Comparison of ENCODE assay signal across 10 cellular contexts in genomic region chr4:26858947-26859401, GRCh38. TPM values are rescaled to one million over a fixed set of nuclear protein-coding genes. Genes with fewer than 3 reads are reported as not detected.
DNase-seq lines count a peak whose midpoint lies in the region; ATAC-seq, FAIRE-seq and TF ChIP-seq lines count a peak whose summit lies in the region.
"Had no signal": no experiment of that assay in that cellular context is flagged by ENCODE, and none has a peak within 500 bp of the region (broad histone marks: within the 10 kb centered on the region; RNA-seq: fewer than 3 reads in every experiment).

No MANE protein-coding gene starts in this region.

- FAIRE-seq in keratinocyte (lab: Jason Lieb, UNC) = peak; percentile 23

- H3K4me3 Mint-ChIP-seq in stimulated activated naive CD8-positive, alpha-beta T cell treated with anti-CD3 and anti-CD28 coated beads, Interleukin-15, Interleukin-2, amounts not matched to agents 100 ng/mL and 50 ng/mL, for 24 hours = peak overlapping the region; percentile 91

- H3K9me3 Mint-ChIP-seq in stimulated activated naive CD8-positive, alpha-beta T cell treated with anti-CD3 and anti-CD28 coated beads, Interleukin-15, Interleukin-2, amounts not matched to agents 100 ng/mL and 50 ng/mL, for 24 hours = no peaks in the 10 kb centered on the region

- H3K9me3 ChIP-seq in keratinocyte (ENCODE audit: control insufficient read depth, low read depth, low read length) = no peaks in the 10 kb centered on the region

- H3K36me3 ChIP-seq in keratinocyte (ENCODE audit: control insufficient read depth in 2 of 2, extremely low read depth in 1 of 2, insufficient read depth in 2 of 2, low read length in 2 of 2) = no peaks in the 10 kb centered on the region

- H3K36me3 Mint-ChIP-seq in stimulated activated naive CD8-positive, alpha-beta T cell treated with anti-CD3 and anti-CD28 coated beads, Interleukin-15, Interleukin-2, amounts not matched to agents 100 ng/mL and 50 ng/mL, for 24 hours (ENCODE audit: low read depth) = no peaks in the 10 kb centered on the region

- no peaks in the 10 kb centered on the region for H3K9me1 ChIP-seq in keratinocyte (ENCODE audit: control insufficient read depth, extremely low read depth, insufficient read depth, low read length)

- H3K4me3 ChIP-seq in WI38 (ENCODE audit: low read depth, low read length) = peak overlapping the region; percentile 86
- peak overlapping the region; percentile 74 to 98 (median 97) for H3K4me3 ChIP-seq in keratinocyte (ENCODE audit: control insufficient read depth in 2 of 3, extremely low read depth in 1 of 3, insufficient read depth in 2 of 3, low read depth in 1 of 3, low read length in 3 of 3)

- H3K27me3 ChIP-seq in keratinocyte (ENCODE audit: control insufficient read depth, extremely low read depth, insufficient read depth, low read length) = no peaks in the 10 kb centered on the region

- peak overlapping the region; percentile 91 for H3K27ac Mint-ChIP-seq in stimulated activated naive CD8-positive, alpha-beta T cell treated with anti-CD3 and anti-CD28 coated beads, Interleukin-15, Interleukin-2, amounts not matched to agents 100 ng/mL and 50 ng/mL, for 24 hours

- peaks cover 49% of the 10 kb centered on the region for H3K4me1 Mint-ChIP-seq in stimulated activated naive CD8-positive, alpha-beta T cell treated with anti-CD3 and anti-CD28 coated beads, Interleukin-15, Interleukin-2, amounts not matched to agents 100 ng/mL and 50 ng/mL, for 24 hours (ENCODE audit: low read depth)

- no peaks in the 10 kb centered on the region for H4K20me1 ChIP-seq in keratinocyte (ENCODE audit: control insufficient read depth, extremely low read depth, insufficient read depth, low read length)

- peaks cover 21% of the 10 kb centered on the region for H3K4me1 ChIP-seq in keratinocyte (ENCODE audit: control insufficient read depth, extremely low read depth, insufficient read depth, low read length)

- peak overlapping the region; percentile 88 for H3K9ac ChIP-seq in keratinocyte (ENCODE audit: control insufficient read depth, extremely low read depth, insufficient read depth, low read length)

- no peaks in the 10 kb centered on the region for H3K27me3 Mint-ChIP-seq in stimulated activated naive CD8-positive, alpha-beta T cell treated with anti-CD3 and anti-CD28 coated beads, Interleukin-15, Interleukin-2, amounts not matched to agents 100 ng/mL and 50 ng/mL, for 24 hours

- H3K27ac ChIP-seq in keratinocyte (ENCODE audit: control insufficient read depth, insufficient read depth, low read length) = peak overlapping the region; percentile 94

- H3K4me2 ChIP-seq in keratinocyte (ENCODE audit: control insufficient read depth, extremely low read depth, insufficient read depth, low read depth, low read length) = peak overlapping the region; percentile 100

- dilution Hi-C loops in keratinocyte (cut with MboI; ENCODE audit: extremely low pct_ligation_motif_present, low sequenced_read_pairs) = no loop called here

- no peak overlapping the region for H2AFZ ChIP-seq in keratinocyte (ENCODE audit: control insufficient read depth, low read length)

- TF ChIP-seq CTCF in WI38 (IDR thresholded peaks at IDR 0.05; ENCODE audit: low read depth, low read length) (no peak), keratinocyte (optimal IDR thresholded peaks at IDR 0.05 in 1 of 3, IDR thresholded peaks at IDR 0.05 in 1 of 3, conservative IDR thresholded peaks at IDR 0.05 in 1 of 3; ENCODE audit: extremely low read depth in 1 of 3, insufficient read depth in 2 of 3, low read length in 3 of 3) (no peak)

- DNase-seq in stimulated activated naive CD8-positive, alpha-beta T cell treated with anti-CD3 and anti-CD28 coated beads, Interleukin-15, Interleukin-2, amounts not matched to agents 100 U/mL and 50 U/mL, for 24 hours = no peak
- DNase-seq in keratinocyte (ENCODE audit: low read depth, low spot score) (no peak), occipital lobe (lab: John Stamatoyannopoulos, UW) (no peak)
- no peak for DNase-seq in activated CD4-positive, CD25-positive, alpha-beta regulatory T cell (lab: John Stamatoyannopoulos, UW)
- DNase-seq: aorta, NCI-H1048 had no signal

- ATAC-seq in stimulated activated naive CD8-positive, alpha-beta T cell treated with anti-CD3 and anti-CD28 coated beads, Interleukin-15, Interleukin-2, amounts not matched to agents 100 U/mL and 50 U/mL, for 24 hours = no peak
- no peak for ATAC-seq in GM19467 (IDR thresholded peaks at IDR 0.05; ENCODE audit: unreplicated experiment)
- no peak for ATAC-seq in GM19324 (IDR thresholded peaks at IDR 0.05; ENCODE audit: low FRiP score, unreplicated experiment)

- H3K79me2 ChIP-seq in keratinocyte (ENCODE audit: control insufficient read depth, insufficient read depth, low read length) = peaks cover 31% of the 10 kb centered on the region

RNA-seq across cellular contexts. Expression of gene STIM2, which starts 1.7 kb away (rescaled TPM):
- polyA plus RNA-seq in keratinocyte = 17.3 to 23.1 TPM (median 20.7 TPM) in 3 replicates
- polyA plus RNA-seq in keratinocyte (2011; ENCODE audit: low read depth) = 17.9 TPM
- 5.5 and 6.1 TPM in 2 replicates for polyA plus RNA-seq in keratinocyte (2011; cell fraction: cytosol; rRNA removed)
- polyA plus RNA-seq in keratinocyte (2011; cell fraction: nucleus; rRNA removed) = 51.1 and 51.2 TPM in 2 replicates
- polyA plus RNA-seq in keratinocyte (2012; ENCODE audit: low replicate concordance) = 10.5 and 13.2 TPM in 2 replicates
- polyA minus RNA-seq in keratinocyte = 8.0 to 29.5 TPM (median 27.4 TPM) in 3 replicates
- polyA minus RNA-seq in keratinocyte (2011; cell fraction: cytosol; rRNA and poly(A)+ RNA removed) = 7.5 TPM
- polyA minus RNA-seq in keratinocyte (2011; cell fraction: nucleus; rRNA and poly(A)+ RNA removed) = 23.7 and 35.9 TPM in 2 replicates
- total RNA-seq in occipital lobe = 25.9 TPM
